ENCODE assay signal across 1 cellular context in the genomic region with DNA sequence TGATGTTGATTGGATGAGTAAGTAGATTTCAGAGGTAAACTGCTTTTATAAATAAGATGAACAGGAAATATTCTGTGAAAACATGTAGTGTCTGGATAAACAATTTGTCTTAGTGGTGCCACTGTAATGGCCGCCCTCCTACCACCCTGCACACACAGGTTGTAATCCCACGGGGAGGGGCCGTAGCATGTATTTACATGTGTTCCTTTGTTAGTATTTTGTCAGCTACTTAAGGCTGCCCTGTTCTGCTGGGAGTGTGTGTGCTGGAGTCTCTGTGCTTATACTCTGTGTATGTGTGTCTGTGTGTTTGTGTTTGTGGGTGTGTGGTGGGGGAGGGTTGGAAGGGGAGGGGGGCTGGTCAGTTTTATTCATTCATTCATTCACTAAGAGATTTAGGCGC.
TF ChIP-seq lines count a peak whose summit lies in the region.

No MANE protein-coding gene starts in this region.

TF ChIP-seq in SK-N-SH, 30 proteins besides CTCF, POLR2A, EP300 and RAD21 (continued from another document):
- TF ChIP-seq, protein P1, sequence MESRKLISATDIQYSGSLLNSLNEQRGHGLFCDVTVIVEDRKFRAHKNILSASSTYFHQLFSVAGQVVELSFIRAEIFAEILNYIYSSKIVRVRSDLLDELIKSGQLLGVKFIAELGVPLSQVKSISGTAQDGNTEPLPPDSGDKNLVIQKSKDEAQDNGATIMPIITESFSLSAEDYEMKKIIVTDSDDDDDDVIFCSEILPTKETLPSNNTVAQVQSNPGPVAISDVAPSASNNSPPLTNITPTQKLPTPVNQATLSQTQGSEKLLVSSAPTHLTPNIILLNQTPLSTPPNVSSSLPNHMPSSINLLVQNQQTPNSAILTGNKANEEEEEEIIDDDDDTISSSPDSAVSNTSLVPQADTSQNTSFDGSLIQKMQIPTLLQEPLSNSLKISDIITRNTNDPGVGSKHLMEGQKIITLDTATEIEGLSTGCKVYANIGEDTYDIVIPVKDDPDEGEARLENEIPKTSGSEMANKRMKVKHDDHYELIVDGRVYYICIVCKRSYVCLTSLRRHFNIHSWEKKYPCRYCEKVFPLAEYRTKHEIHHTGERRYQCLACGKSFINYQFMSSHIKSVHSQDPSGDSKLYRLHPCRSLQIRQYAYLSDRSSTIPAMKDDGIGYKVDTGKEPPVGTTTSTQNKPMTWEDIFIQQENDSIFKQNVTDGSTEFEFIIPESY (IDR thresholded peaks at IDR 0.05; ENCODE audit: borderline replicate concordance, low read depth) = no peak
- TF ChIP-seq TAF1 (IDR thresholded peaks at IDR 0.05; ENCODE audit: borderline replicate concordance, low read depth, low read length) (no peak), JUND (IDR thresholded peaks at IDR 0.05) (no peak), CHD2 (IDR thresholded peaks at IDR 0.05; ENCODE audit: low read length, partially characterized antibody) (no peak), TEAD4 (IDR thresholded peaks at IDR 0.05; ENCODE audit: borderline replicate concordance, insufficient read depth) (no peak), ELF1 (IDR thresholded peaks at IDR 0.05) (no peak), MEF2A (IDR thresholded peaks at IDR 0.05; ENCODE audit: borderline replicate concordance, low read depth) (no peak), FOSL2 (IDR thresholded peaks at IDR 0.05; ENCODE audit: borderline replicate concordance, low read depth) (no peak), SIN3A (IDR thresholded peaks at IDR 0.05; ENCODE audit: borderline replicate concordance, low read depth, low read length) (no peak), GABPA (IDR thresholded peaks at IDR 0.05; ENCODE audit: low read depth) (no peak)
- TF ChIP-seq, protein P2, sequence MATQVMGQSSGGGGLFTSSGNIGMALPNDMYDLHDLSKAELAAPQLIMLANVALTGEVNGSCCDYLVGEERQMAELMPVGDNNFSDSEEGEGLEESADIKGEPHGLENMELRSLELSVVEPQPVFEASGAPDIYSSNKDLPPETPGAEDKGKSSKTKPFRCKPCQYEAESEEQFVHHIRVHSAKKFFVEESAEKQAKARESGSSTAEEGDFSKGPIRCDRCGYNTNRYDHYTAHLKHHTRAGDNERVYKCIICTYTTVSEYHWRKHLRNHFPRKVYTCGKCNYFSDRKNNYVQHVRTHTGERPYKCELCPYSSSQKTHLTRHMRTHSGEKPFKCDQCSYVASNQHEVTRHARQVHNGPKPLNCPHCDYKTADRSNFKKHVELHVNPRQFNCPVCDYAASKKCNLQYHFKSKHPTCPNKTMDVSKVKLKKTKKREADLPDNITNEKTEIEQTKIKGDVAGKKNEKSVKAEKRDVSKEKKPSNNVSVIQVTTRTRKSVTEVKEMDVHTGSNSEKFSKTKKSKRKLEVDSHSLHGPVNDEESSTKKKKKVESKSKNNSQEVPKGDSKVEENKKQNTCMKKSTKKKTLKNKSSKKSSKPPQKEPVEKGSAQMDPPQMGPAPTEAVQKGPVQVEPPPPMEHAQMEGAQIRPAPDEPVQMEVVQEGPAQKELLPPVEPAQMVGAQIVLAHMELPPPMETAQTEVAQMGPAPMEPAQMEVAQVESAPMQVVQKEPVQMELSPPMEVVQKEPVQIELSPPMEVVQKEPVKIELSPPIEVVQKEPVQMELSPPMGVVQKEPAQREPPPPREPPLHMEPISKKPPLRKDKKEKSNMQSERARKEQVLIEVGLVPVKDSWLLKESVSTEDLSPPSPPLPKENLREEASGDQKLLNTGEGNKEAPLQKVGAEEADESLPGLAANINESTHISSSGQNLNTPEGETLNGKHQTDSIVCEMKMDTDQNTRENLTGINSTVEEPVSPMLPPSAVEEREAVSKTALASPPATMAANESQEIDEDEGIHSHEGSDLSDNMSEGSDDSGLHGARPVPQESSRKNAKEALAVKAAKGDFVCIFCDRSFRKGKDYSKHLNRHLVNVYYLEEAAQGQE (IDR thresholded peaks at IDR 0.05; ENCODE audit: low read depth, low read length) = no peak
- TF ChIP-seq, protein P3, sequence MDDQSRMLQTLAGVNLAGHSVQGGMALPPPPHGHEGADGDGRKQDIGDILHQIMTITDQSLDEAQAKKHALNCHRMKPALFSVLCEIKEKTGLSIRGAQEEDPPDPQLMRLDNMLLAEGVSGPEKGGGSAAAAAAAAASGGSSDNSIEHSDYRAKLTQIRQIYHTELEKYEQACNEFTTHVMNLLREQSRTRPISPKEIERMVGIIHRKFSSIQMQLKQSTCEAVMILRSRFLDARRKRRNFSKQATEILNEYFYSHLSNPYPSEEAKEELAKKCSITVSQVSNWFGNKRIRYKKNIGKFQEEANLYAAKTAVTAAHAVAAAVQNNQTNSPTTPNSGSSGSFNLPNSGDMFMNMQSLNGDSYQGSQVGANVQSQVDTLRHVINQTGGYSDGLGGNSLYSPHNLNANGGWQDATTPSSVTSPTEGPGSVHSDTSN (IDR thresholded peaks at IDR 0.05) = no peak
- TF ChIP-seq, protein P4, sequence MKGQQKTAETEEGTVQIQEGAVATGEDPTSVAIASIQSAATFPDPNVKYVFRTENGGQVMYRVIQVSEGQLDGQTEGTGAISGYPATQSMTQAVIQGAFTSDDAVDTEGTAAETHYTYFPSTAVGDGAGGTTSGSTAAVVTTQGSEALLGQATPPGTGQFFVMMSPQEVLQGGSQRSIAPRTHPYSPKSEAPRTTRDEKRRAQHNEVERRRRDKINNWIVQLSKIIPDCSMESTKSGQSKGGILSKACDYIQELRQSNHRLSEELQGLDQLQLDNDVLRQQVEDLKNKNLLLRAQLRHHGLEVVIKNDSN (IDR thresholded peaks at IDR 0.05; ENCODE audit: borderline replicate concordance, low read depth) = no peak
